Comparison of ENCODE assay signal across 25 cellular contexts in genomic region chr22:48112687-48113521, GRCh38.
DNase-seq lines count a peak whose midpoint lies in the region; ATAC-seq and TF ChIP-seq lines count a peak whose summit lies in the region.
"Had no signal": no experiment of that assay in that cellular context is flagged by ENCODE, and none has a peak within 500 bp of the region (broad histone marks: within the 10 kb centered on the region; RNA-seq: fewer than 3 reads in every experiment).

No MANE protein-coding gene starts in this region.

- H3K4me1 Mint-ChIP-seq in T-helper 1 cell treated with Interleukin-12 subunit alpha and Interleukin-12 subunit beta and Interleukin-4 antibody, amounts not matched to agents 30 μg/mL and 1 μg/mL, for 36 hours (ENCODE audit: low read depth) = peaks cover 10% of the 10 kb centered on the region

- in situ Hi-C loops in GM13976 (cut with MboI; ENCODE audit: low sequenced_read_pairs, unreplicated experiment) = no loop called here

- H3K36me3 Mint-ChIP-seq in T-helper 1 cell treated with Interleukin-12 subunit alpha and Interleukin-12 subunit beta and Interleukin-4 antibody, amounts not matched to agents 30 μg/mL and 1 μg/mL, for 36 hours (ENCODE audit: low read depth) = no peaks in the 10 kb centered on the region
- H3K36me3 Mint-ChIP-seq: brain; CD8-positive, alpha-beta T cell had no signal

- H3K4me1 ChIP-seq in mucosa of descending colon (ENCODE audit: low read depth) (no peaks in the 10 kb centered on the region), colonic mucosa (no peaks in the 10 kb centered on the region)

- no peak overlapping the region for H3K4me3 Mint-ChIP-seq in T-helper 1 cell treated with Interleukin-12 subunit alpha and Interleukin-12 subunit beta and Interleukin-4 antibody, amounts not matched to agents 30 μg/mL and 1 μg/mL, for 36 hours
- H3K4me3 Mint-ChIP-seq: activated CD4-positive, alpha-beta memory T cell treated with anti-CD3 and anti-CD28 coated beads, Interleukin-2, amount 10 ng/mL, durations not matched to agents 7 days and 5 days; brain; CD8-positive, alpha-beta T cell; memory B cell had no signal

- H3K9ac ChIP-seq in colonic mucosa (ENCODE audit: low read depth in 2 of 2, low read length in 2 of 2) = no peak overlapping the region
- H3K9ac ChIP-seq: SK-N-SH had no signal

- ATAC-seq in activated CD4-positive, CD25-positive, alpha-beta regulatory T cell treated with anti-CD3 and anti-CD28 coated beads, Interleukin-2, amount 50 U/mL, for 24 hours = peak; percentile 32 to 60
- peak; percentile 32 for ATAC-seq in mucosa of descending colon
- ATAC-seq in GM21381 (IDR thresholded peaks at IDR 0.05; ENCODE audit: unreplicated experiment) = no peak
- ATAC-seq: CD8-positive, alpha-beta T cell had no signal

- H3K4me3 ChIP-seq in mucosa of descending colon (no peak overlapping the region), colonic mucosa (no peak overlapping the region)
- H3K4me3 ChIP-seq: hepatocyte had no signal

- no peaks in the 10 kb centered on the region for H3K27me3 ChIP-seq in colonic mucosa
- H3K27me3 ChIP-seq: hepatocyte had no signal

- no peak for TF ChIP-seq CTCF in mucosa of descending colon (IDR thresholded peaks at IDR 0.05)
- TF ChIP-seq CTCF in colonic mucosa (IDR thresholded peaks at IDR 0.05) = no peak
- TF ChIP-seq CTCF in GM13976 (IDR thresholded peaks at IDR 0.05; ENCODE audit: borderline replicate concordance, control extremely low read depth, extremely low read depth, insufficient read depth, missing control alignments) = no peak

- intact Hi-C loops in mucosa of descending colon (cut with DNase I, micrococcal nuclease) (no loop called here), colonic mucosa (cut with DNase I) (no loop called here)

- no peaks in the 10 kb centered on the region for H3K9me3 ChIP-seq in mucosa of descending colon
- H3K9me3 ChIP-seq in colonic mucosa = no peaks in the 10 kb centered on the region
- H3K9me3 ChIP-seq: SK-N-SH had no signal

- no peak for DNase-seq in activated CD4-positive, CD25-positive, alpha-beta regulatory T cell treated with anti-CD3 and anti-CD28 coated beads, Interleukin-2, amount 50 U/mL, for 72 hours
- DNase-seq in M059J (ENCODE audit: low read depth) (peak; percentile 3), mucosa of descending colon (no peak), colonic mucosa (no peak), GM13976 (ENCODE audit: low spot score) (no peak)
- DNase-seq: activated CD4-positive, alpha-beta memory T cell treated with anti-CD3 and anti-CD28 coated beads, Interleukin-2, amount 10 ng/mL, durations not matched to agents 7 days and 5 days; activated effector memory CD4-positive, alpha-beta T cell treated with anti-CD3 and anti-CD28 coated beads, Interleukin-2, amount 50 U/mL, for 16 hours; activated T-cell treated with anti-CD3 and anti-CD28 coated beads for 4 hours; CD8-positive, alpha-beta T cell; effector CD8-positive, alpha-beta T cell; H7; IMR-90; NCI-H1436 treated with DMSO at 0.1 percent for 48 hours; NCI-H2107; NCI-H446; SK-N-SH; T-helper 9 cell; WERI-Rb-1 had no signal

- H3K9me3 Mint-ChIP-seq in T-helper 1 cell treated with Interleukin-12 subunit alpha and Interleukin-12 subunit beta and Interleukin-4 antibody, amounts not matched to agents 30 μg/mL and 1 μg/mL, for 36 hours = peaks cover 5% of the 10 kb centered on the region

- H3K36me3 ChIP-seq in mucosa of descending colon (ENCODE audit: low read depth) (no peaks in the 10 kb centered on the region), colonic mucosa (no peaks in the 10 kb centered on the region)
- H3K36me3 ChIP-seq: WERI-Rb-1 had no signal

- peaks cover 22% of the 10 kb centered on the region for H3K27me3 Mint-ChIP-seq in T-helper 1 cell treated with Interleukin-12 subunit alpha and Interleukin-12 subunit beta and Interleukin-4 antibody, amounts not matched to agents 30 μg/mL and 1 μg/mL, for 36 hours (ENCODE audit: low read depth)

- H3K27ac Mint-ChIP-seq in T-helper 1 cell treated with Interleukin-12 subunit alpha and Interleukin-12 subunit beta and Interleukin-4 antibody, amounts not matched to agents 30 μg/mL and 1 μg/mL, for 36 hours = peak overlapping the region; percentile 32
- H3K27ac Mint-ChIP-seq: activated CD4-positive, alpha-beta memory T cell treated with anti-CD3 and anti-CD28 coated beads, Interleukin-2, amount 10 ng/mL, durations not matched to agents 7 days and 5 days; brain; CD8-positive, alpha-beta T cell; memory B cell; progenitor cell of endocrine pancreas had no signal

- H3K27ac ChIP-seq in colonic mucosa = no peak overlapping the region
- H3K27ac ChIP-seq: hepatocyte, WERI-Rb-1 had no signal
